In the genomic region with DNA sequence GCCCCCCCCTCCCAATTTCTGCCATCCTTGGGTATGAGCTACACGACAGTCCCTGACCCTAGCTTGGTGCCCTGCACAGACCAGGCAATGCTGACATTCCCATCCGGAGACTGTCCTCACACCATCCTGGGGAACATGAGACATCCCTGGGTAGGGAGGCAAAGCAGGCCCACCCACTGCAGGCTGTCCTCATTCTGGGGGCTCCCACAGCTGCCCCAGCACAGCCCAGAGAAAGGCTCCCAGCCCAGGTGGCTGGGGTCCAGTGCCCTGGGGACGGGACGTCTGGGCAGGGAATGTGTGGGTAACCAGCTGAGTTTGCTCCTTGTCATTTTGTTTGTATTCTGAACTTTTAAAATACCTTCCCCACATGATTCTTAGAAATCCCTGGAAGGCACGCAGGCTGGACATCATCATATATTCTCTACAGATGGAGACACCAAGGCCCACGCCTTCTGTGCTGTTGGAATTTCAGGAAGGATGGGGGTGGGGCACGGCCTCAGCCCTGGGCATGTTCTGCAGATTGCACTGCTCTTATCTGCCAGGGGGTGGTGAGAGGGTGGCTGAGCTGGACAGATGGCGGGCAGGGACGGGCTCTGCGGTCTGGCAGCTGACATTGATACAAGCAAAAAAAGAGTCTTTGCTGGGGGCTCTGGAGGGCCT, we compare ENCODE assay signal across 9 cellular contexts. TPM values are rescaled to one million over a fixed set of nuclear protein-coding genes. Genes with fewer than 3 reads are reported as not detected.
DNase-seq lines count a peak whose midpoint lies in the region; ATAC-seq and TF ChIP-seq lines count a peak whose summit lies in the region.
"Had no signal": no experiment of that assay in that cellular context is flagged by ENCODE, and none has a peak within 500 bp of the region (broad histone marks: within the 10 kb centered on the region; RNA-seq: fewer than 3 reads in every experiment).

No MANE protein-coding gene starts in this region.

- ATAC-seq in HG03571 (IDR thresholded peaks at IDR 0.05; ENCODE audit: unreplicated experiment), result no peak
- ATAC-seq in GM19395 (IDR thresholded peaks at IDR 0.05; ENCODE audit: unreplicated experiment), result no peak
- no peak for ATAC-seq in effector memory CD8-positive, alpha-beta T cell (replicated peaks)
- ATAC-seq: activated T-cell treated with anti-CD3 and anti-CD28 coated beads, Interleukin-2, amount 50 U/mL, for 4 hours had no signal

- H3K9ac ChIP-seq in colonic mucosa (ENCODE audit: low read depth in 2 of 2, low read length in 2 of 2), result peak overlapping the region in 1 of 2 donors; percentile 90

- H3K27ac ChIP-seq in colonic mucosa (peak overlapping the region; percentile 87), muscle layer of duodenum (ENCODE audit: low read length) (peak overlapping the region; percentile 90)

- peaks cover 3% of the 10 kb centered on the region for H3K36me3 Mint-ChIP-seq in effector memory CD8-positive, alpha-beta T cell (ENCODE audit: insufficient read depth)

- H3K4me3 Mint-ChIP-seq in effector memory CD8-positive, alpha-beta T cell, result no peak overlapping the region
- H3K4me3 Mint-ChIP-seq: activated T-cell treated with anti-CD3 and anti-CD28 coated beads, Interleukin-2, amount 50 U/mL, for 4 hours had no signal

- no peaks in the 10 kb centered on the region for H3K9me3 Mint-ChIP-seq in effector memory CD8-positive, alpha-beta T cell
- H3K9me3 Mint-ChIP-seq: activated T-cell treated with anti-CD3 and anti-CD28 coated beads, Interleukin-2, amount 50 U/mL, for 4 hours had no signal

- peak; percentile 25 for TF ChIP-seq CTCF in colonic mucosa (IDR thresholded peaks at IDR 0.05)

- H3K36me3 ChIP-seq in colonic mucosa (no peaks in the 10 kb centered on the region), muscle layer of duodenum (ENCODE audit: control insufficient read depth in 1 of 2, insufficient read depth in 2 of 2, low read length in 2 of 2) (peaks cover 0 to 6% of the 10 kb centered on the region in 2 donors), MG63 (no peaks in the 10 kb centered on the region; the same call in 1 of the 2 replicates)

- DNase-seq in DMS 273 (lab: John Stamatoyannopoulos, UW; ENCODE audit: unreplicated experiment), result peak; percentile 94
- peak; percentile 92 to 96 for DNase-seq in NCI-H524 (lab: John Stamatoyannopoulos, UW)
- peak; percentile 93 for DNase-seq in colonic mucosa
- no peak for DNase-seq in MG63
- DNase-seq in effector memory CD8-positive, alpha-beta T cell, result no peak
- DNase-seq: activated T-cell treated with anti-CD3 and anti-CD28 coated beads, Interleukin-2, amount 50 U/mL, for 4 hours had no signal

- H3K27ac Mint-ChIP-seq in effector memory CD8-positive, alpha-beta T cell, result peak overlapping the region in 1 of 2 donors; percentile 31

- H3K4me1 Mint-ChIP-seq in effector memory CD8-positive, alpha-beta T cell (ENCODE audit: low read depth in 2 of 2), result peaks cover 0 to 4% of the 10 kb centered on the region in 2 donors

- H3K27me3 ChIP-seq in colonic mucosa, result no peaks in the 10 kb centered on the region
- H3K27me3 ChIP-seq in muscle layer of duodenum (ENCODE audit: low read depth, low read length), result no peaks in the 10 kb centered on the region
- no peaks in the 10 kb centered on the region for H3K27me3 ChIP-seq in MG63

- H3K4me3 ChIP-seq in colonic mucosa (no peak overlapping the region), muscle layer of duodenum (ENCODE audit: low read depth in 1 of 2, low read length in 2 of 2) (no peak overlapping the region), MG63 (no peak overlapping the region)

- H3K9me3 ChIP-seq in colonic mucosa (no peaks in the 10 kb centered on the region), muscle layer of duodenum (ENCODE audit: control insufficient read depth in 1 of 2, low read length in 2 of 2) (no peaks in the 10 kb centered on the region), MG63 (no peaks in the 10 kb centered on the region)

- no peaks in the 10 kb centered on the region for H3K27me3 Mint-ChIP-seq in effector memory CD8-positive, alpha-beta T cell

- intact Hi-C loops in colonic mucosa (cut with DNase I), result no loop called here

- H3K4me1 ChIP-seq in colonic mucosa (peaks cover 22% of the 10 kb centered on the region), muscle layer of duodenum (ENCODE audit: control insufficient read depth in 1 of 2, insufficient read depth in 2 of 2, low read length in 2 of 2) (peaks cover 0 to 10% of the 10 kb centered on the region in 2 donors)

RNA-seq across cellular contexts. Expression of a gene that starts 28.5 kb away (rescaled TPM):
- total RNA-seq in colonic mucosa, result 10 to 100 TPM; 43.2 to 49.4 TPM
- total RNA-seq in MG63 (2014; rRNA removed; shearing (Covaris generic); ENCODE audit: low replicate concordance), result 0.03 TPM in 1 of 2 replicates, not detected in the other

RNA-seq across cellular contexts. Expression of a gene that starts 48.1 kb away (rescaled TPM):
- total RNA-seq in colonic mucosa, result 1 to 10 TPM; 5.4 to 7.4 TPM
- 0.05 and 0.30 TPM in 2 replicates for total RNA-seq in MG63 (2014; rRNA removed; shearing (Covaris generic); ENCODE audit: low replicate concordance)

Comparison
In these comparisons a context has a peak if more than half of its experiments do, and no peak if none do; other contexts are left out.
1. DNase-seq: peak in DMS 273 (single experiment), NCI-H524 (2 of 2) and colonic mucosa (single experiment); none in MG63 (single experiment) and effector memory CD8-positive, alpha-beta T cell (0 of 3).
2. RNA of a gene that starts 28.5 kb away (total RNA-seq): 43.2 to 49.4 TPM in colonic mucosa; 0.03 TPM in MG63; every median in the first group is over 10 times any median in the second.